Comparison of ENCODE assay signal across 23 cellular contexts in genomic region chr3:58508437-58508836, GRCh38. TPM values are rescaled to one million over a fixed set of nuclear protein-coding genes. Genes with fewer than 3 reads are reported as not detected.
"Had no signal": no experiment of that assay in that cellular context is flagged by ENCODE, and none has a peak within 500 bp of the region (broad histone marks: within the 10 kb centered on the region; RNA-seq: fewer than 3 reads in every experiment).

No MANE protein-coding gene starts in this region.

- H3K36me3 Mint-ChIP-seq: naive B cell; natural killer cell; stimulated activated memory B cell treated with anti-CD40 and anti-IgM and Interleukin-4, amounts not matched to agents 10 μg/mL and 1 μg/mL and 100 μg/mL, for 72 hours had no signal

- H3K4me3 ChIP-seq: left ventricle myocardium inferior, lung, ovary, right atrium auricular region, right lobe of liver, smooth muscle cell, stomach, testis, thyroid gland, transverse colon, upper lobe of right lung had no signal

- H3K27ac Mint-ChIP-seq: immature natural killer cell; naive B cell; progenitor cell of endocrine pancreas; stimulated activated memory B cell treated with anti-CD40 and anti-IgM and Interleukin-4, amounts not matched to agents 10 μg/mL and 1 μg/mL and 100 μg/mL, for 72 hours had no signal

- H3K4me1 Mint-ChIP-seq: stimulated activated memory B cell treated with anti-CD40 and anti-IgM and Interleukin-4, amounts not matched to agents 10 μg/mL and 1 μg/mL and 100 μg/mL, for 72 hours had no signal

- ATAC-seq: right lobe of liver; stimulated activated memory B cell treated with anti-CD40 and anti-IgM and Interleukin-4, amounts not matched to agents 10 μg/mL and 1 μg/mL and 100 μg/mL, for 72 hours; stimulated activated naive CD8-positive, alpha-beta T cell treated with anti-CD3 and anti-CD28 coated beads, Interleukin-15, Interleukin-2, amounts not matched to agents 100 U/mL and 50 U/mL, for 24 hours; upper lobe of right lung had no signal

- H3K27ac ChIP-seq: left ventricle myocardium inferior, ovary, right atrium auricular region, right lobe of liver, stomach, testis, thyroid gland, transverse colon, upper lobe of right lung had no signal

- DNase-seq: hippocampal formation; left ventricle myocardium inferior; naive B cell; natural killer cell; ovary; right lobe of liver; stimulated activated CD4-positive, alpha-beta T cell treated with anti-CD3 and anti-CD28 coated beads, Interleukin-1b, Interleukin-23, amount 100 ng/mL, for 48 hours; stimulated activated CD4-positive, alpha-beta T cell treated with anti-CD3 and anti-CD28 coated beads, Interleukin-2, amount 100 ng/mL, for 48 hours; stimulated activated CD4-positive, alpha-beta T cell treated with anti-CD3 and anti-CD28 coated beads, Interleukin-4, amount 100 ng/mL, for 4 hours; stimulated activated CD8-positive, alpha-beta memory T cell treated with anti-CD3 and anti-CD28 coated beads, Interleukin-4, amount 100 ng/mL, for 48 hours; stimulated activated naive CD8-positive, alpha-beta T cell treated with anti-CD3 and anti-CD28 coated beads, Interleukin-15, Interleukin-2, amounts not matched to agents 100 U/mL and 50 U/mL, for 24 hours; stomach; testis; thyroid gland; transverse colon; upper lobe of right lung had no signal

- H3K4me1 ChIP-seq: left ventricle myocardium inferior, right atrium auricular region, right lobe of liver, testis, thyroid gland, upper lobe of right lung had no signal

- H3K4me2 ChIP-seq: smooth muscle cell had no signal

- H3K9me3 ChIP-seq: left ventricle myocardium inferior, ovary, right atrium auricular region, right lobe of liver, stomach, testis, thyroid gland, transverse colon, upper lobe of right lung had no signal

- H3K4me3 Mint-ChIP-seq: immature natural killer cell; naive B cell; natural killer cell; stimulated activated memory B cell treated with anti-CD40 and anti-IgM and Interleukin-4, amounts not matched to agents 10 μg/mL and 1 μg/mL and 100 μg/mL, for 72 hours had no signal

- H3K27me3 ChIP-seq: ovary, right atrium auricular region, right lobe of liver, stomach, testis, thyroid gland, transverse colon, upper lobe of right lung had no signal

- H3K27me3 Mint-ChIP-seq: naive B cell; progenitor cell of endocrine pancreas; stimulated activated memory B cell treated with anti-CD40 and anti-IgM and Interleukin-4, amounts not matched to agents 10 μg/mL and 1 μg/mL and 100 μg/mL, for 72 hours had no signal

- H3K36me3 ChIP-seq: ovary, transverse colon had no signal

- H3K9me3 Mint-ChIP-seq: immature natural killer cell; naive B cell; natural killer cell; stimulated activated memory B cell treated with anti-CD40 and anti-IgM and Interleukin-4, amounts not matched to agents 10 μg/mL and 1 μg/mL and 100 μg/mL, for 72 hours had no signal

RNA-seq across cellular contexts. Expression of gene ACOX2, which starts 28.6 kb away (rescaled TPM):
- total RNA-seq: natural killer cell had no signal
- polyA plus RNA-seq: immature natural killer cell, neural cell had no signal
